Comparison of ENCODE assay signal across 25 cellular contexts in the genomic region with DNA sequence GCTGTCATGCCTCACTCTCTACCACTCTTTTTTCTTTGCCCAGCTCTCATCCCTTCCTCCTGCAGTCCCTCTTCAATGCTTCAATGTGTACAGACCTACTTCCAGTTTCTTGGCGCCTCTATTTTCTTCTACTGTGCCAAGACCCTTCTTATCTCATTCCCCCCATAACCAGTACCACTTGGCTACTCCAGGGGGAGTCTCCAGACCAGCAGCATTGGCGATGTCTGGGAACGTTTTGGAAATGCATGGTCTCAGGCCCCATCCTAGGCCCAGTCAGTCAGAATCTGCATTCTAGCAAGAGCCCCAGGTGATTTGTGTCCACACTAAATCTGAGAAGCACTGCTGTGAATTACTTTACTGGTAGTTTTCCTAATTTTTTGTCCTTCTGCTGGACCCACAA.
"Had no signal": no experiment of that assay in that cellular context is flagged by ENCODE, and none has a peak within 500 bp of the region (broad histone marks: within the 10 kb centered on the region; RNA-seq: fewer than 3 reads in every experiment).

No MANE protein-coding gene starts in this region.

- H3K9me3 Mint-ChIP-seq: activated naive CD4-positive, alpha-beta T cell treated with anti-CD3 and anti-CD28 coated beads, Interleukin-2, amount 50 U/mL, for 24 hours; immature natural killer cell; nephron progenitor cell had no signal

- H3K4me3 ChIP-seq: colonic mucosa, gastroesophageal sphincter, heart left ventricle, left ventricle myocardium inferior, tibial nerve had no signal

- FAIRE-seq: astrocyte, urothelium cell line had no signal

- H3K4me1 Mint-ChIP-seq: activated naive CD4-positive, alpha-beta T cell treated with anti-CD3 and anti-CD28 coated beads, Interleukin-2, amount 50 U/mL, for 24 hours; immature natural killer cell had no signal

- DNase-seq: activated CD4-positive, alpha-beta T cell treated with anti-CD3 and anti-CD28 coated beads for 1 hour; activated CD8-positive, alpha-beta memory T cell treated with anti-CD3 and anti-CD28 coated beads for 24 hours; activated CD8-positive, alpha-beta memory T cell treated with anti-CD3 and anti-CD28 coated beads, Interleukin-2, amount 50 U/mL, for 48 hours; activated gamma-delta T cell; activated T-cell treated with anti-CD3 and anti-CD28 coated beads, Interleukin-2, amount 50 U/mL, for 48 hours; caudate nucleus; colonic mucosa; erythroblast; heart left ventricle; immature natural killer cell; kidney glomerular epithelial cell; left ventricle myocardium inferior; mammary epithelial cell; nephron progenitor cell; occipital lobe; posterior cingulate gyrus; retina; stimulated activated naive CD8-positive, alpha-beta T cell treated with anti-CD3 and anti-CD28 coated beads, Interleukin-15, Interleukin-2, amounts not matched to agents 100 U/mL and 50 U/mL, for 24 hours; T-helper 2 cell had no signal

- H3K36me3 ChIP-seq: colonic mucosa, gastroesophageal sphincter, heart left ventricle, left ventricle myocardium inferior, tibial nerve had no signal

- H3K27ac Mint-ChIP-seq: activated naive CD4-positive, alpha-beta T cell treated with anti-CD3 and anti-CD28 coated beads, Interleukin-2, amount 50 U/mL, for 24 hours; immature natural killer cell; nephron progenitor cell had no signal

- H3K9me3 ChIP-seq: colonic mucosa, gastroesophageal sphincter, heart left ventricle, left ventricle myocardium inferior, tibial nerve had no signal

- H3K36me3 Mint-ChIP-seq: activated naive CD4-positive, alpha-beta T cell treated with anti-CD3 and anti-CD28 coated beads, Interleukin-2, amount 50 U/mL, for 24 hours; immature natural killer cell had no signal

- H3K27me3 ChIP-seq: colonic mucosa, gastroesophageal sphincter, tibial nerve had no signal

- H3K4me1 ChIP-seq: colonic mucosa, gastroesophageal sphincter, tibial nerve had no signal

- H3K4me3 Mint-ChIP-seq: activated naive CD4-positive, alpha-beta T cell treated with anti-CD3 and anti-CD28 coated beads, Interleukin-2, amount 50 U/mL, for 24 hours; immature natural killer cell; nephron progenitor cell had no signal

- H3K27ac ChIP-seq: colonic mucosa, gastroesophageal sphincter, heart left ventricle, left ventricle myocardium inferior, tibial nerve, VCaP had no signal

- ATAC-seq: gastroesophageal sphincter; heart left ventricle; stimulated activated naive CD8-positive, alpha-beta T cell treated with anti-CD3 and anti-CD28 coated beads, Interleukin-15, Interleukin-2, amounts not matched to agents 100 U/mL and 50 U/mL, for 24 hours had no signal
